In genomic region chrX:20285513-20285912, GRCh38 we compare ENCODE assay signal across 21 cellular contexts.
"Had no signal": no experiment of that assay in that cellular context is flagged by ENCODE, and none has a peak within 500 bp of the region (broad histone marks: within the 10 kb centered on the region; RNA-seq: fewer than 3 reads in every experiment).

No MANE protein-coding gene starts in this region.

- H3K4me1 Mint-ChIP-seq: activated CD4-positive, alpha-beta T cell treated with anti-CD3 and anti-CD28 coated beads, Interleukin-2, amount 10 ng/mL, durations not matched to agents 24 days and 14 days; activated naive CD4-positive, alpha-beta T cell treated with anti-CD3 and anti-CD28 coated beads, Interleukin-2, amount 10 ng/mL, durations not matched to agents 7 days and 5 days; naive B cell; neural progenitor cell; stimulated activated naive B cell treated with anti-CD40 and anti-IgM and Interleukin-4, amounts not matched to agents 10 μg/mL and 1 μg/mL and 100 μg/mL, for 72 hours had no signal

- H3K27ac Mint-ChIP-seq: activated CD4-positive, alpha-beta T cell treated with anti-CD3 and anti-CD28 coated beads, Interleukin-2, amount 10 ng/mL, durations not matched to agents 24 days and 14 days; activated CD8-positive, alpha-beta T cell treated with anti-CD3 and anti-CD28 coated beads, Interleukin-2, amount 10 ng/mL, durations not matched to agents 7 days and 5 days; activated naive CD4-positive, alpha-beta T cell treated with anti-CD3 and anti-CD28 coated beads, Interleukin-2, amount 10 ng/mL, durations not matched to agents 7 days and 5 days; activated T-cell treated with anti-CD3 and anti-CD28 coated beads, Interleukin-2, amount 50 U/mL, for 24 hours; dendritic cell treated with granulocyte-macrophage colony-stimulating factor and Interleukin-4, amounts not matched to agents 40 ng/mL and 50 ng/mL, for 4 days; neural progenitor cell; stimulated activated naive B cell treated with anti-CD40 and anti-IgM and Interleukin-4, amounts not matched to agents 10 μg/mL and 1 μg/mL and 100 μg/mL, for 72 hours; T-helper 2 cell treated with Interferon-gamma antibody and Interleukin-4, amounts not matched to agents 5 μg/mL and 100 μg/mL, for 36 hours had no signal

- H2AFZ ChIP-seq: neural progenitor cell had no signal

- H3K9me3 ChIP-seq: adrenal gland, esophagus squamous epithelium, left ventricle myocardium inferior, ovary, thyroid gland had no signal

- DNase-seq: activated CD4-positive, alpha-beta T cell treated with anti-CD3 and anti-CD28 coated beads, Interleukin-2, amount 10 ng/mL, durations not matched to agents 24 days and 14 days; activated CD8-positive, alpha-beta T cell treated with anti-CD3 and anti-CD28 coated beads, Interleukin-2, amount 10 ng/mL, durations not matched to agents 7 days and 5 days; activated naive CD4-positive, alpha-beta T cell treated with anti-CD3 and anti-CD28 coated beads, Interleukin-2, amount 10 ng/mL, durations not matched to agents 7 days and 5 days; activated T-cell treated with anti-CD3 and anti-CD28 coated beads, Interleukin-2, amount 50 U/mL, for 24 hours; adrenal gland; effector CD8-positive, alpha-beta T cell; esophagus squamous epithelium; foreskin melanocyte; glutamatergic neuron; hypothalamus; left ventricle myocardium inferior; naive B cell; ovary; spleen; stimulated activated CD4-positive, alpha-beta T cell treated with anti-CD3 and anti-CD28 coated beads, Interleukin-4, amount 100 ng/mL, for 4 hours; stimulated activated naive B cell treated with anti-CD40 and anti-IgM and Interleukin-4, amounts not matched to agents 10 μg/mL and 1 μg/mL and 100 μg/mL, for 72 hours; thyroid gland had no signal

- H3K9ac ChIP-seq: neural progenitor cell had no signal

- H3K4me3 Mint-ChIP-seq: activated CD4-positive, alpha-beta T cell treated with anti-CD3 and anti-CD28 coated beads, Interleukin-2, amount 10 ng/mL, durations not matched to agents 24 days and 14 days; activated CD8-positive, alpha-beta T cell treated with anti-CD3 and anti-CD28 coated beads, Interleukin-2, amount 10 ng/mL, durations not matched to agents 7 days and 5 days; activated naive CD4-positive, alpha-beta T cell treated with anti-CD3 and anti-CD28 coated beads, Interleukin-2, amount 10 ng/mL, durations not matched to agents 7 days and 5 days; activated T-cell treated with anti-CD3 and anti-CD28 coated beads, Interleukin-2, amount 50 U/mL, for 24 hours; dendritic cell treated with granulocyte-macrophage colony-stimulating factor and Interleukin-4, amounts not matched to agents 40 ng/mL and 50 ng/mL, for 4 days; naive B cell; neural progenitor cell; stimulated activated naive B cell treated with anti-CD40 and anti-IgM and Interleukin-4, amounts not matched to agents 10 μg/mL and 1 μg/mL and 100 μg/mL, for 72 hours; T-helper 2 cell treated with Interferon-gamma antibody and Interleukin-4, amounts not matched to agents 5 μg/mL and 100 μg/mL, for 36 hours had no signal

- H3K27ac ChIP-seq: adrenal gland, esophagus squamous epithelium, left ventricle myocardium inferior, neural progenitor cell, ovary, spleen, thyroid gland had no signal

- H3K36me3 Mint-ChIP-seq: activated naive CD4-positive, alpha-beta T cell treated with anti-CD3 and anti-CD28 coated beads, Interleukin-2, amount 10 ng/mL, durations not matched to agents 7 days and 5 days; neural progenitor cell had no signal

- H3K4me1 ChIP-seq: adrenal gland, esophagus squamous epithelium, left ventricle myocardium inferior, neural progenitor cell, spleen, thyroid gland had no signal

- H3K36me3 ChIP-seq: adrenal gland, esophagus squamous epithelium, left ventricle myocardium inferior, neural progenitor cell, ovary, spleen, thyroid gland had no signal

- H3K27me3 Mint-ChIP-seq: dendritic cell treated with granulocyte-macrophage colony-stimulating factor and Interleukin-4, amounts not matched to agents 40 ng/mL and 50 ng/mL, for 4 days had no signal

- H3K9me3 Mint-ChIP-seq: activated naive CD4-positive, alpha-beta T cell treated with anti-CD3 and anti-CD28 coated beads, Interleukin-2, amount 10 ng/mL, durations not matched to agents 7 days and 5 days; activated T-cell treated with anti-CD3 and anti-CD28 coated beads, Interleukin-2, amount 50 U/mL, for 24 hours had no signal

- ATAC-seq: activated CD8-positive, alpha-beta T cell treated with anti-CD3 and anti-CD28 coated beads, Interleukin-2, amount 10 ng/mL, durations not matched to agents 7 days and 5 days; sciatic nerve; stimulated activated naive B cell treated with anti-CD40 and anti-IgM and Interleukin-4, amounts not matched to agents 10 μg/mL and 1 μg/mL and 100 μg/mL, for 72 hours had no signal

- H3K27me3 ChIP-seq: esophagus squamous epithelium, neural progenitor cell, ovary, spleen, thyroid gland had no signal

- H3K4me3 ChIP-seq: adrenal gland, esophagus squamous epithelium, left ventricle myocardium inferior, neural progenitor cell, ovary, spleen, thyroid gland had no signal

- H3K4me2 ChIP-seq: neural progenitor cell had no signal
